ENCODE assay signal across 9 cellular contexts in the genomic region with DNA sequence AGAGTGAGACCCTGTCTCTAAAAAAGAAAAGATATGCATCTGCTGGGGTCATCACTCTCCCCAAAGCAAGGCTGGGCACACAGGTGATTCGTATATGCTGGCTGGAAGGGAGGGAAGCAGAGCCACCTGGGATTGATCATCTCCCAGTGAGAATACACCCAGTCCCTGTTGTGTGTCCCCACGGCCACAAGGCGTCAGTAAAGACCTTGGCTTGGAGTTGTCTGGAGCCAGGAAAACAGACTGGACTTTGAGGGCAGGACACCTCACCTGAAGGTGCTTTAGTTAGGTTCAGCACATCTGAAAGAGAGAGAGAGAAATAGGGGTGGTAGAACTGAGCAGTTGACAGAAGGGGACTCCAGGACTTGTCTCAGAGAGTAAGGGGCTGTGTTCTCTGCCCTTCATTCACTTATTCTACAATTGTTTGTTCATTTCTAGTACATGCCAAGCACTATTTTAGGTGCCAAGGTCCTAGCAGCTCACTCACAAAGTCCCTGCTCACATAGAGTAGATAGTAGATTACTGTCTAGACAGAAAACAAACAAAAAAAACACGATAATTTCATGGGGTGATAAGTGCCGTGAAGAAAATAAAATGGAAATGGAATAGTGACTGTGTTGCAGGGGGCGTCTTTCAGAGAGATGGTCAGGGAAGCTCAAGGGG. TPM values are rescaled to one million over a fixed set of nuclear protein-coding genes. Genes with fewer than 3 reads are reported as not detected.
DNase-seq lines count a peak whose midpoint lies in the region; ATAC-seq, FAIRE-seq and TF ChIP-seq lines count a peak whose summit lies in the region.
"Had no signal": no experiment of that assay in that cellular context is flagged by ENCODE, and none has a peak within 500 bp of the region (broad histone marks: within the 10 kb centered on the region; RNA-seq: fewer than 3 reads in every experiment).

No MANE protein-coding gene starts in this region.

- intact Hi-C loops in HepG2 (cut with micrococcal nuclease; ENCODE audit: unreplicated experiment) = loop anchor here (1.0 to 10.0 kb wide), 5 partner anchors 54 to 236 kb away; no protein-coding TSS in a partner anchor

- no TSS peak for BruUV-seq in HepG2 (replicated peaks; lab: Mats Ljungman, UMichigan)

- H3K9ac ChIP-seq in HepG2 (ENCODE audit: insufficient read depth, low read depth, low read length) = no peak overlapping the region

- peaks cover 0 to 22% of the 10 kb centered on the region in 2 experiments; a peak in 2 of 5 replicates for H3K27me3 ChIP-seq in HepG2 (ENCODE audit: control insufficient read depth in 1 of 2, insufficient read depth in 2 of 2, low read length in 2 of 2)

- H3K9me3 ChIP-seq in HepG2 (ENCODE audit: low read length) = no peaks in the 10 kb centered on the region

- CTCF ChIA-PET in HepG2 (lab: Yijun Ruan, JAX; ENCODE audit: low intra/inter-chr PET ratio, low total read pairs) = interaction anchor here (1.2 to 4.3 kb wide), 6 partner anchors 14 to 236 kb away, joined by 3 to 161 read pairs (median 5); a partner anchor contains a TSS

- H4K20me1 ChIP-seq in HepG2 (ENCODE audit: insufficient read depth, low read length) = no peaks in the 10 kb centered on the region

- TF ChIP-seq POLR2A in HepG2 (IDR thresholded peaks at IDR 0.05; ENCODE audit: insufficient read depth in 1 of 2, low read depth in 2 of 2, low read length in 2 of 2) = no peak
- TF ChIP-seq POLR2A in GM12891 (IDR thresholded peaks at IDR 0.05; ENCODE audit: low read depth, low read length) = no peak

- TF ChIP-seq EP300 in HepG2 (IDR thresholded peaks at IDR 0.05; ENCODE audit: low read depth in 2 of 2, low read length in 2 of 2) (no peak), HepG2 (CRISPR knock-in tag; IDR thresholded peaks at IDR 0.05; ENCODE audit: borderline replicate concordance) (no peak)

- POLR2A ChIA-PET in HepG2 (lab: Yijun Ruan, JAX) = interaction anchor here (1.0 to 1.3 kb wide), 2 partner anchors 14 to 106 kb away, joined by 3 read pairs; a partner anchor contains a TSS

- DNase-seq in DMS 273 treated with DMSO at 0.1 percent for 48 hours (lab: John Stamatoyannopoulos, UW) (peak; percentile 99), HT1080 (ENCODE audit: low read depth) (peak; percentile 70), NOMO-1 treated with DMSO at 0.1 percent for 48 hours (lab: John Stamatoyannopoulos, UW; ENCODE audit: unreplicated experiment) (peak; percentile 46), cerebellar cortex (ENCODE audit: low spot score) (peak; percentile 74), HepG2 (ENCODE audit: low spot score) (peak; percentile 75), GM12891 (ENCODE audit: insufficient read length, low spot score) (no peak)

- peaks cover 24% of the 10 kb centered on the region; the same call in 1 of the 2 replicates for H3K4me1 ChIP-seq in HepG2 (ENCODE audit: insufficient read depth, low read length)

- no peaks in the 10 kb centered on the region for H3K79me2 ChIP-seq in HepG2 (ENCODE audit: insufficient read depth, low read length)

- no peaks in the 10 kb centered on the region for H3K36me3 ChIP-seq in HepG2 (replicated peaks in 1 of 2; ENCODE audit: control insufficient read depth in 1 of 2, insufficient read depth in 2 of 2, low read length in 2 of 2)

- in situ Hi-C loops in HepG2 (cut with HindIII; ENCODE audit: extremely low pct_ligation_motif_present, low pct_unique_long_range_greater_than_20kb) = loop anchor here (5.0 kb wide), 2 partner anchors 71 to 104 kb away; no protein-coding TSS in a partner anchor

- WGBS in HepG2 (ENCODE audit: low lambda C conversion rate) = 27% methylated on average over 6 of the region's 6 CpGs

- H3K4me2 ChIP-seq in HepG2 (ENCODE audit: low read depth, low read length) = no peak overlapping the region

- H2AFZ ChIP-seq in HepG2 (ENCODE audit: low read length) = no peak overlapping the region

- no peak overlapping the region for H3K4me3 ChIP-seq in HepG2 (replicated peaks in 1 of 3; ENCODE audit: insufficient read depth in 1 of 3, low read depth in 2 of 3, low read length in 3 of 3)
- H3K4me3 ChIP-seq: skin epidermis had no signal

- FAIRE-seq in HepG2 (lab: Jason Lieb, UNC) = peak; percentile 97
- no peak for FAIRE-seq in GM12891 (lab: Jason Lieb, UNC)

- peak; percentile 98 for TF ChIP-seq CTCF in HepG2 (CRISPR knock-in tag; IDR thresholded peaks at IDR 0.05)

- H3K27ac ChIP-seq in HepG2 (ENCODE audit: extremely low read length, insufficient read depth, low read length) = no peak overlapping the region
- H3K27ac ChIP-seq: skin epidermis had no signal

- peak; percentile 91 for TF ChIP-seq RAD21 in HepG2 (CRISPR knock-in tag; IDR thresholded peaks at IDR 0.05)

- ATAC-seq in HepG2 (peak; percentile 89), HG03095 (IDR thresholded peaks at IDR 0.05; ENCODE audit: unreplicated experiment) (no peak), HG02610 (IDR thresholded peaks at IDR 0.05; ENCODE audit: unreplicated experiment) (no peak)

TF ChIP-seq in HepG2, 621 proteins besides CTCF, POLR2A, EP300 and RAD21 (continues in another document):
- TF ChIP-seq SMC3 (IDR thresholded peaks at IDR 0.05; ENCODE audit: low read length) = peak; percentile 99
- 0 out of 2 replicates have a peak, but pooled peaks have one; percentile 50 for TF ChIP-seq ZKSCAN8 (CRISPR knock-in tag; IDR thresholded peaks at IDR 0.05; ENCODE audit: borderline replicate concordance)
- TF ChIP-seq TBP (CRISPR knock-in tag; IDR thresholded peaks at IDR 0.05) = no peak
- TF ChIP-seq ZNF143 (CRISPR knock-in tag; IDR thresholded peaks at IDR 0.05) = peak; percentile 24; the same call in 1 of the 2 replicates
- TF ChIP-seq, protein P1, sequence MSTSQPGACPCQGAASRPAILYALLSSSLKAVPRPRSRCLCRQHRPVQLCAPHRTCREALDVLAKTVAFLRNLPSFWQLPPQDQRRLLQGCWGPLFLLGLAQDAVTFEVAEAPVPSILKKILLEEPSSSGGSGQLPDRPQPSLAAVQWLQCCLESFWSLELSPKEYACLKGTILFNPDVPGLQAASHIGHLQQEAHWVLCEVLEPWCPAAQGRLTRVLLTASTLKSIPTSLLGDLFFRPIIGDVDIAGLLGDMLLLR (CRISPR knock-in tag; IDR thresholded peaks at IDR 0.05) = no peak
- TF ChIP-seq GZF1 (CRISPR knock-in tag; IDR thresholded peaks at IDR 0.05) = no peak
- TF ChIP-seq MIXL1 (CRISPR knock-in tag; IDR thresholded peaks at IDR 0.05) = peak; percentile 31; the same call in 1 of the 2 replicates
- TF ChIP-seq HNRNPK (IDR thresholded peaks at IDR 0.05; ENCODE audit: low read depth, low read length, poor library complexity, severe bottlenecking) = no peak
- TF ChIP-seq DR1 (CRISPR knock-in tag; IDR thresholded peaks at IDR 0.05) = no peak
- TF ChIP-seq IRF2 (CRISPR knock-in tag; IDR thresholded peaks at IDR 0.05) = 0 out of 2 replicates have a peak, but pooled peaks have one; percentile 24

TF ChIP-seq in GM12891, 5 proteins besides CTCF, POLR2A, EP300 and RAD21:
- no peak for TF ChIP-seq TAF1 (IDR thresholded peaks at IDR 0.05; ENCODE audit: low read depth, low read length)
- no peak for TF ChIP-seq SPI1 (IDR thresholded peaks at IDR 0.05; ENCODE audit: low read depth, low read length)
- TF ChIP-seq PAX5 (IDR thresholded peaks at IDR 0.05; ENCODE audit: insufficient read depth, low read length, severe bottlenecking) = no peak
- TF ChIP-seq POLR2AphosphoS5 (IDR thresholded peaks at IDR 0.05; ENCODE audit: low read depth, low read length) = no peak
- TF ChIP-seq POU2F2 (IDR thresholded peaks at IDR 0.05; ENCODE audit: low read depth, low read length) = no peak

RNA-seq across cellular contexts. Expression of a gene that starts 13.5 kb away (rescaled TPM):
- total RNA-seq in HT1080 (2014; rRNA removed; shearing (Covaris generic)) = 0.90 TPM in 1 of 2 replicates, not detected in the other
- polyA plus RNA-seq in HT1080 (2015; cell fraction: cytosol; rRNA removed) = 0.77 and 1.5 TPM in 2 replicates
- 0.41 and 0.51 TPM in 2 replicates for polyA plus RNA-seq in HT1080 (2015; cell fraction: nucleus; rRNA removed)
- total RNA-seq in HepG2 (2016; rRNA removed; fragmentation: Illumina TruSeq; extraction: Trizol) = 5.8 and 9.9 TPM in 2 replicates
- total RNA-seq in HepG2 (2016; cell fraction: cytosol; rRNA removed; fragmentation: Illumina TruSeq; extraction: Trizol; ENCODE audit: low read depth) = 8.5 and 9.6 TPM in 2 replicates
- 6.5 and 9.1 TPM in 2 replicates for total RNA-seq in HepG2 (2016; cell fraction: insoluble cytoplasmic fraction; rRNA removed; fragmentation: Illumina TruSeq; extraction: Trizol)
- 11.1 and 14.4 TPM in 2 replicates for total RNA-seq in HepG2 (2016; cell fraction: membrane; rRNA removed; fragmentation: Illumina TruSeq; extraction: Trizol)
- 4.1 and 4.2 TPM in 2 replicates for total RNA-seq in HepG2 (2016; cell fraction: nucleus; rRNA removed; fragmentation: Illumina TruSeq; extraction: Trizol)
- polyA plus RNA-seq in HepG2 (2011; rRNA removed) = 1.5 and 2.0 TPM in 2 replicates
- polyA plus RNA-seq in HepG2 (2011; cell fraction: cytosol; rRNA removed) = 1.7 and 3.5 TPM in 2 replicates
- polyA plus RNA-seq in HepG2 (2011; cell fraction: nucleus; rRNA removed) = 3.7 and 3.9 TPM in 2 replicates
- polyA plus RNA-seq in HepG2 (2012) = 5.5 and 6.8 TPM in 2 replicates
- 9.0 and 13.1 TPM in 2 replicates for polyA plus RNA-seq in HepG2 (2016; cell fraction: cytosol; fragmentation: Illumina TruSeq; extraction: Trizol; ENCODE audit: low read depth)
- polyA plus RNA-seq in HepG2 (2016; cell fraction: insoluble cytoplasmic fraction; fragmentation: Illumina TruSeq; extraction: Trizol; ENCODE audit: low read depth) = 11.7 and 13.4 TPM in 2 replicates
- 14.8 and 15.5 TPM in 2 replicates for polyA plus RNA-seq in HepG2 (2016; cell fraction: membrane; fragmentation: Illumina TruSeq; extraction: Trizol; ENCODE audit: low read depth)
- 13.0 and 14.6 TPM in 2 replicates for polyA plus RNA-seq in HepG2 (2016; cell fraction: nucleus; fragmentation: Illumina TruSeq; extraction: Trizol; ENCODE audit: insufficient read depth, low read depth)
- 1.8 and 1.9 TPM in 2 replicates for polyA minus RNA-seq in HepG2 (2011; rRNA and poly(A)+ RNA removed; ENCODE audit: low replicate concordance)
- polyA minus RNA-seq in HepG2 (2011; cell fraction: cytosol; rRNA and poly(A)+ RNA removed) = 3.7 and 5.4 TPM in 2 replicates
- polyA minus RNA-seq in HepG2 (2011; cell fraction: nucleus; rRNA and poly(A)+ RNA removed) = 1.6 and 2.2 TPM in 2 replicates
- polyA plus RNA-seq in GM12891 (2012; ENCODE audit: low read depth, missing spikeins) = not detected
